Comparison of ENCODE assay signal across 7 cellular contexts in genomic region chr11:61797263-61797944, GRCh38. TPM values are rescaled to one million over a fixed set of nuclear protein-coding genes. Genes with fewer than 3 reads are reported as not detected.
DNase-seq lines count a peak whose midpoint lies in the region; ATAC-seq and TF ChIP-seq lines count a peak whose summit lies in the region.

No MANE protein-coding gene starts in this region.

- intact Hi-C loops in MCF 10A (cut with micrococcal nuclease) = loop anchor here (1.0 kb wide), 6 partner anchors 74 to 311 kb away; no protein-coding TSS in a partner anchor

- CTCF ChIA-PET in MCF 10A (lab: Yijun Ruan, JAX) = interaction anchor here (0.6 to 12.8 kb wide), 57 partner anchors 9 to 577 kb away, joined by 3 to 148 read pairs (median 4); partner anchors contain the start of genes BEST1, FADS1 and FADS2

- no TSS peak for BruUV-seq in MCF 10A (replicated peaks; lab: Mats Ljungman, UMichigan)

- TF ChIP-seq CTCF in GM12864 (IDR thresholded peaks at IDR 0.05; ENCODE audit: low read depth, low read length, missing control alignments) (peak; percentile 66), MCF 10A (IDR thresholded peaks at IDR 0.05; ENCODE audit: unreplicated experiment) (peak; percentile 87)

- no peak for ATAC-seq in HG03521 (IDR thresholded peaks at IDR 0.05; ENCODE audit: unreplicated experiment)

- no peaks in the 10 kb centered on the region for H3K9me3 Mint-ChIP-seq in MCF 10A (ENCODE audit: unreplicated experiment)

- DNase-seq in GM12864 (ENCODE audit: low read depth) = peak; percentile 61
- DNase-seq in NCI-H1694 treated with DMSO at 0.1 percent for 48 hours (lab: John Stamatoyannopoulos, UW) = peak; percentile 53
- peak; percentile 51 for DNase-seq in T-helper 22 cell (ENCODE audit: low read depth)
- peak; percentile 81 for DNase-seq in MCF 10A (ENCODE audit: unreplicated experiment)
- DNase-seq in iris pigment epithelial cell (ENCODE audit: low read depth) = peak; percentile 86
- peak; percentile 65 for DNase-seq in stimulated activated CD4-positive, alpha-beta T cell treated with anti-CD3 and anti-CD28 coated beads, Interleukin-15, amount 100 ng/mL, for 24 hours

- H3K36me3 Mint-ChIP-seq in MCF 10A (ENCODE audit: insufficient read depth, unreplicated experiment) = peaks cover 22% of the 10 kb centered on the region

- H3K4me3 Mint-ChIP-seq in MCF 10A (ENCODE audit: unreplicated experiment) = no peak overlapping the region

- POLR2A ChIA-PET in MCF 10A (lab: Yijun Ruan, JAX) = interaction anchor here (0.5 to 3.0 kb wide), 18 partner anchors 15 to 324 kb away, joined by 3 to 23 read pairs (median 6); partner anchors contain the start of gene FTH1

- H3K4me3 ChIP-seq in GM12864 (ENCODE audit: low read depth, low read length) = no peak overlapping the region

- no peaks in the 10 kb centered on the region for H3K27me3 Mint-ChIP-seq in MCF 10A (ENCODE audit: insufficient read depth, unreplicated experiment)

- H3K4me1 Mint-ChIP-seq in MCF 10A (ENCODE audit: insufficient read depth, unreplicated experiment) = peaks cover 6% of the 10 kb centered on the region

- peak overlapping the region; percentile 19 for H3K27ac Mint-ChIP-seq in MCF 10A (ENCODE audit: low read depth, unreplicated experiment)

RNA-seq across cellular contexts. Expression of gene FEN1, which starts 4.7 kb away (rescaled TPM):
- total RNA-seq in MCF 10A (2022) = 19.9 and 21.5 TPM in 2 replicates

RNA-seq across cellular contexts. Expression of gene TMEM258, which starts 5.0 kb away (rescaled TPM):
- total RNA-seq in MCF 10A (2022) = 184 and 300 TPM in 2 replicates

RNA-seq across cellular contexts. Expression of gene FADS1, which starts 19.4 kb away (rescaled TPM):
- total RNA-seq in MCF 10A (2022) = 24.2 and 27.5 TPM in 2 replicates

RNA-seq across cellular contexts. Expression of gene FADS2, which starts 30.7 kb away (rescaled TPM):
- 7.5 and 20.6 TPM in 2 replicates for total RNA-seq in MCF 10A (2022)

RNA-seq across cellular contexts. Expression of gene MYRF, which starts 45.0 kb away (rescaled TPM):
- 0.16 TPM in 1 of 2 replicates, not detected in the other for total RNA-seq in MCF 10A (2022)
